1 cellular context compared by ENCODE assay signal in genomic region chr6:31353508-31353907, GRCh38.
TF ChIP-seq lines count a peak whose summit lies in the region.

No MANE protein-coding gene starts in this region.

TF ChIP-seq in GM12878, 131 proteins besides CTCF, POLR2A, EP300 and RAD21:
- no peak for TF ChIP-seq FOXK2 (IDR thresholded peaks at IDR 0.05)
- no peak for TF ChIP-seq HSF1 (IDR thresholded peaks at IDR 0.05; ENCODE audit: low read depth, low read length)
- TF ChIP-seq IRF4 (IDR thresholded peaks at IDR 0.05; ENCODE audit: low read depth, low read length): no peak
- no peak for TF ChIP-seq RB1 (IDR thresholded peaks at IDR 0.05; ENCODE audit: borderline replicate concordance)
- TF ChIP-seq, protein P1, sequence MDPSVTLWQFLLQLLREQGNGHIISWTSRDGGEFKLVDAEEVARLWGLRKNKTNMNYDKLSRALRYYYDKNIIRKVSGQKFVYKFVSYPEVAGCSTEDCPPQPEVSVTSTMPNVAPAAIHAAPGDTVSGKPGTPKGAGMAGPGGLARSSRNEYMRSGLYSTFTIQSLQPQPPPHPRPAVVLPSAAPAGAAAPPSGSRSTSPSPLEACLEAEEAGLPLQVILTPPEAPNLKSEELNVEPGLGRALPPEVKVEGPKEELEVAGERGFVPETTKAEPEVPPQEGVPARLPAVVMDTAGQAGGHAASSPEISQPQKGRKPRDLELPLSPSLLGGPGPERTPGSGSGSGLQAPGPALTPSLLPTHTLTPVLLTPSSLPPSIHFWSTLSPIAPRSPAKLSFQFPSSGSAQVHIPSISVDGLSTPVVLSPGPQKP (IDR thresholded peaks at IDR 0.05; ENCODE audit: low read depth, low read length): no peak
- 0 out of 2 replicates have a peak, but pooled peaks have one; percentile 2 for TF ChIP-seq POLR2AphosphoS5 (IDR thresholded peaks at IDR 0.05; ENCODE audit: low read length)
- TF ChIP-seq, protein P2, sequence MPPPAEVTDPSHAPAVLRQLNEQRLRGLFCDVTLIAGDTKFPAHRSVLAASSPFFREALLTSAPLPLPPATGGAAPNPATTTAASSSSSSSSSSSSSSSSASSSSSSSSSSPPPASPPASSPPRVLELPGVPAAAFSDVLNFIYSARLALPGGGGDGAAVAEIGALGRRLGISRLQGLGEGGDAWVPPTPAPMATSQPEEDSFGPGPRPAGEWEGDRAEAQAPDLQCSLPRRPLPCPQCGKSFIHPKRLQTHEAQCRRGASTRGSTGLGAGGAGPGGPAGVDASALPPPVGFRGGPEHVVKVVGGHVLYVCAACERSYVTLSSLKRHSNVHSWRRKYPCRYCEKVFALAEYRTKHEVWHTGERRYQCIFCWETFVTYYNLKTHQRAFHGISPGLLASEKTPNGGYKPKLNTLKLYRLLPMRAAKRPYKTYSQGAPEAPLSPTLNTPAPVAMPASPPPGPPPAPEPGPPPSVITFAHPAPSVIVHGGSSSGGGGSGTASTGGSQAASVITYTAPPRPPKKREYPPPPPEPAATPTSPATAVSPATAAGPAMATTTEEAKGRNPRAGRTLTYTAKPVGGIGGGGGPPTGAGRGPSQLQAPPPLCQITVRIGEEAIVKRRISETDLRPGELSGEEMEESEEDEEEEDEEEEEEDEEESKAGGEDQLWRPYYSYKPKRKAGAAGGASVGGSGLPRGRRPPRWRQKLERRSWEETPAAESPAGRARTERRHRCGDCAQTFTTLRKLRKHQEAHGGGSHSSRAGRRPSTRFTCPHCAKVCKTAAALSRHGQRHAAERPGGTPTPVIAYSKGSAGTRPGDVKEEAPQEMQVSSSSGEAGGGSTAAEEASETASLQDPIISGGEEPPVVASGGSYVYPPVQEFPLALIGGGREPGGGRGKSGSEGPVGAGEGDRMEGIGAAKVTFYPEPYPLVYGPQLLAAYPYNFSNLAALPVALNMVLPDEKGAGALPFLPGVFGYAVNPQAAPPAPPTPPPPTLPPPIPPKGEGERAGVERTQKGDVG (CRISPR knock-in tag; IDR thresholded peaks at IDR 0.05): no peak
- TF ChIP-seq CHD4 (IDR thresholded peaks at IDR 0.05): no peak
- TF ChIP-seq ATF3 (IDR thresholded peaks at IDR 0.05; ENCODE audit: borderline replicate concordance, extremely low read depth, low read depth, low read length): no peak
- no peak for TF ChIP-seq SP1 (IDR thresholded peaks at IDR 0.05; ENCODE audit: low read depth, low read length)
- TF ChIP-seq MEF2B (IDR thresholded peaks at IDR 0.05; ENCODE audit: partially characterized antibody, poor library complexity, severe bottlenecking): no peak
- no peak for TF ChIP-seq CEBPB (IDR thresholded peaks at IDR 0.05; ENCODE audit: borderline replicate concordance in 1 of 2, low read depth in 2 of 2, low read length in 2 of 2)
- TF ChIP-seq YBX1 (IDR thresholded peaks at IDR 0.05): no peak
- TF ChIP-seq, protein P3, sequence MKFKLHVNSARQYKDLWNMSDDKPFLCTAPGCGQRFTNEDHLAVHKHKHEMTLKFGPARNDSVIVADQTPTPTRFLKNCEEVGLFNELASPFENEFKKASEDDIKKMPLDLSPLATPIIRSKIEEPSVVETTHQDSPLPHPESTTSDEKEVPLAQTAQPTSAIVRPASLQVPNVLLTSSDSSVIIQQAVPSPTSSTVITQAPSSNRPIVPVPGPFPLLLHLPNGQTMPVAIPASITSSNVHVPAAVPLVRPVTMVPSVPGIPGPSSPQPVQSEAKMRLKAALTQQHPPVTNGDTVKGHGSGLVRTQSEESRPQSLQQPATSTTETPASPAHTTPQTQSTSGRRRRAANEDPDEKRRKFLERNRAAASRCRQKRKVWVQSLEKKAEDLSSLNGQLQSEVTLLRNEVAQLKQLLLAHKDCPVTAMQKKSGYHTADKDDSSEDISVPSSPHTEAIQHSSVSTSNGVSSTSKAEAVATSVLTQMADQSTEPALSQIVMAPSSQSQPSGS (IDR thresholded peaks at IDR 0.05; ENCODE audit: low read length): peak; percentile 29; the same call in 1 of the 2 replicates
- no peak for TF ChIP-seq ZZZ3 (IDR thresholded peaks at IDR 0.05; ENCODE audit: control insufficient read depth, insufficient read length, low read depth)
- no peak for TF ChIP-seq BHLHE40 (IDR thresholded peaks at IDR 0.05; ENCODE audit: borderline replicate concordance in 1 of 2, low read depth in 2 of 2, low read length in 1 of 2)
- TF ChIP-seq HDGF (IDR thresholded peaks at IDR 0.05): no peak
- TF ChIP-seq EZH2 (IDR thresholded peaks at IDR 0.05; ENCODE audit: borderline replicate concordance, control insufficient read depth, low read depth, low read length): no peak
- no peak for TF ChIP-seq NFYA (IDR thresholded peaks at IDR 0.05; ENCODE audit: borderline replicate concordance, low read depth, low read length)
- 0 out of 2 replicates have a peak, but pooled peaks have one; percentile 31 for TF ChIP-seq FOXM1 (IDR thresholded peaks at IDR 0.05; ENCODE audit: low read depth, low read length)
- no peak for TF ChIP-seq LARP7 (IDR thresholded peaks at IDR 0.05)
